In genomic region chr20:36050436-36051317, GRCh38 we compare ENCODE assay signal across 1 cellular context.
TF ChIP-seq lines count a peak whose summit lies in the region.

No MANE protein-coding gene starts in this region.

TF ChIP-seq in HepG2, 621 proteins besides CTCF, POLR2A, EP300 and RAD21 (continued from another document and continues in another):
- TF ChIP-seq HNF1A (IDR thresholded peaks at IDR 0.05; ENCODE audit: low read depth) (peak; percentile 51), HNF1A (CRISPR knock-in tag; IDR thresholded peaks at IDR 0.05; ENCODE audit: borderline replicate concordance) (peak; percentile 91), ZNF609 (CRISPR knock-in tag; IDR thresholded peaks at IDR 0.05; ENCODE audit: borderline replicate concordance) (peak; percentile 86), CBX1 (IDR thresholded peaks at IDR 0.05; ENCODE audit: low read depth) (peak; percentile 99), ZNF225 (CRISPR knock-in tag; IDR thresholded peaks at IDR 0.05) (peak; percentile 90; the same call in 1 of the 2 replicates), NCOA1 (CRISPR knock-in tag; IDR thresholded peaks at IDR 0.05) (peak; percentile 77; the same call in 1 of the 2 replicates), ZFY (CRISPR knock-in tag; IDR thresholded peaks at IDR 0.05) (peak; percentile 96), ZC3H4 (CRISPR knock-in tag; IDR thresholded peaks at IDR 0.05; ENCODE audit: borderline replicate concordance) (peak; percentile 81), TCF7 (IDR thresholded peaks at IDR 0.05; ENCODE audit: low read depth) (no peak), ZSCAN20 (CRISPR knock-in tag; IDR thresholded peaks at IDR 0.05; ENCODE audit: borderline replicate concordance) (peak; percentile 92), ZNF530 (CRISPR knock-in tag; IDR thresholded peaks at IDR 0.05; ENCODE audit: low read depth) (no peak), WIZ (CRISPR knock-in tag; IDR thresholded peaks at IDR 0.05) (peak; percentile 95), GPBP1L1 (CRISPR knock-in tag; IDR thresholded peaks at IDR 0.05) (no peak), ZNF703 (CRISPR knock-in tag; IDR thresholded peaks at IDR 0.05; ENCODE audit: borderline replicate concordance) (peak; percentile 87), ZBTB8A (CRISPR knock-in tag; IDR thresholded peaks at IDR 0.05; ENCODE audit: borderline replicate concordance, low read depth) (peak; percentile 97), PLRG1 (conservative IDR thresholded peaks at IDR 0.05) (no peak), ZNF550 (CRISPR knock-in tag; IDR thresholded peaks at IDR 0.05; ENCODE audit: borderline replicate concordance) (no peak), ZFX (CRISPR knock-in tag; IDR thresholded peaks at IDR 0.05; ENCODE audit: low read depth) (peak; percentile 98), PRMT3 (CRISPR knock-in tag; IDR thresholded peaks at IDR 0.05; ENCODE audit: borderline replicate concordance, low read depth) (no peak), IRX3 (CRISPR knock-in tag; IDR thresholded peaks at IDR 0.05; ENCODE audit: borderline replicate concordance, low read depth) (peak; percentile 90), ARNTL (CRISPR knock-in tag; IDR thresholded peaks at IDR 0.05) (peak; percentile 95), CREB1 (IDR thresholded peaks at IDR 0.05) (0 out of 2 replicates have a peak, but pooled peaks have one; percentile 47), CREB1 (CRISPR knock-in tag; IDR thresholded peaks at IDR 0.05) (no peak), ZNF572 (CRISPR knock-in tag; IDR thresholded peaks at IDR 0.05) (peak; percentile 97), ZNF276 (CRISPR knock-in tag; IDR thresholded peaks at IDR 0.05; ENCODE audit: low read depth) (peak; percentile 89; the same call in 1 of the 2 replicates), MTF1 (CRISPR knock-in tag; IDR thresholded peaks at IDR 0.05) (no peak), BHLHE40 (IDR thresholded peaks at IDR 0.05; ENCODE audit: low read length) (peak; percentile 86), GATAD1 (CRISPR knock-in tag; IDR thresholded peaks at IDR 0.05) (peak; percentile 91), HHEX (CRISPR knock-in tag; IDR thresholded peaks at IDR 0.05) (peak; percentile 49; the same call in 1 of the 2 replicates), GZF1 (CRISPR knock-in tag; IDR thresholded peaks at IDR 0.05) (peak; percentile 89), MYNN (CRISPR knock-in tag; IDR thresholded peaks at IDR 0.05; ENCODE audit: low read depth) (peak; percentile 79), SCMH1 (CRISPR knock-in tag; IDR thresholded peaks at IDR 0.05; ENCODE audit: borderline replicate concordance) (no peak), ZMAT5 (CRISPR knock-in tag; IDR thresholded peaks at IDR 0.05; ENCODE audit: borderline replicate concordance, low read depth) (no peak), NKX3-1 (CRISPR knock-in tag; IDR thresholded peaks at IDR 0.05) (peak; percentile 84), IRF2 (CRISPR knock-in tag; IDR thresholded peaks at IDR 0.05) (peak; percentile 97), ZNF782 (CRISPR knock-in tag; IDR thresholded peaks at IDR 0.05; ENCODE audit: borderline replicate concordance) (peak; percentile 88), CREB3 (CRISPR knock-in tag; IDR thresholded peaks at IDR 0.05) (peak; percentile 34), ZNF331 (CRISPR knock-in tag; IDR thresholded peaks at IDR 0.05) (peak; percentile 92), YY1 (IDR thresholded peaks at IDR 0.05; ENCODE audit: insufficient read depth, insufficient replicate concordance, low read depth, low read length) (peak; percentile 91), KDM2A (CRISPR knock-in tag; IDR thresholded peaks at IDR 0.05; ENCODE audit: borderline replicate concordance, low read depth) (peak; percentile 80), RBM22 (optimal IDR thresholded peaks at IDR 0.05; ENCODE audit: low read length) (no peak), EED (CRISPR knock-in tag; IDR thresholded peaks at IDR 0.05) (peak; percentile 98), ZZZ3 (CRISPR knock-in tag; IDR thresholded peaks at IDR 0.05; ENCODE audit: borderline replicate concordance) (peak; percentile 97), TARDBP (CRISPR knock-in tag; IDR thresholded peaks at IDR 0.05) (peak; percentile 100), RARA (CRISPR knock-in tag; IDR thresholded peaks at IDR 0.05) (peak; percentile 65), IRF9 (CRISPR knock-in tag; IDR thresholded peaks at IDR 0.05; ENCODE audit: borderline replicate concordance) (peak; percentile 85; the same call in 1 of the 2 replicates), ZNF605 (CRISPR knock-in tag; IDR thresholded peaks at IDR 0.05) (peak; percentile 97), KAT8 (CRISPR knock-in tag; IDR thresholded peaks at IDR 0.05) (peak; percentile 98), FOSL1 (CRISPR knock-in tag; IDR thresholded peaks at IDR 0.05; ENCODE audit: borderline replicate concordance) (peak; percentile 32; the same call in 1 of the 2 replicates), ELF1 (CRISPR knock-in tag; IDR thresholded peaks at IDR 0.05) (peak; percentile 92), POLR2AphosphoS2 (IDR thresholded peaks at IDR 0.05; ENCODE audit: low read depth, low read length) (peak; percentile 98), HOXA5 (CRISPR knock-in tag; IDR thresholded peaks at IDR 0.05) (peak; percentile 62), U2AF2 (IDR thresholded peaks at IDR 0.05; ENCODE audit: low read depth, low read length) (peak; percentile 80; the same call in 1 of the 2 replicates), PHF5A (CRISPR knock-in tag; IDR thresholded peaks at IDR 0.05; ENCODE audit: low read depth, unreplicated experiment) (peak; percentile 98), NFE2 (CRISPR knock-in tag; IDR thresholded peaks at IDR 0.05) (peak; percentile 91), THYN1 (CRISPR knock-in tag; IDR thresholded peaks at IDR 0.05; ENCODE audit: borderline replicate concordance, low read depth) (peak; percentile 99; the same call in 1 of the 2 replicates), HNRNPUL1 (IDR thresholded peaks at IDR 0.05; ENCODE audit: low read depth, low read length) (peak; percentile 83)
